Comparison of ENCODE assay signal across 8 cellular contexts in genomic region chr20:5569021-5569420, GRCh38. TPM values are rescaled to one million over a fixed set of nuclear protein-coding genes. Genes with fewer than 3 reads are reported as not detected.
DNase-seq lines count a peak whose midpoint lies in the region; ATAC-seq, FAIRE-seq and TF ChIP-seq lines count a peak whose summit lies in the region.

No MANE protein-coding gene starts in this region.

- H3K9me3 ChIP-seq in A673 (ENCODE audit: low read depth, low read length, poor library complexity, severe bottlenecking) (no peaks in the 10 kb centered on the region), liver (ENCODE audit: control insufficient read depth in 4 of 4, low read length in 3 of 4) (no peaks in the 10 kb centered on the region)

- H3K4me3 ChIP-seq in A673 (ENCODE audit: low read depth, low read length, poor library complexity, severe bottlenecking) (no peak overlapping the region), GM12865 (ENCODE audit: low read depth, low read length) (no peak overlapping the region), bronchial epithelial cell (ENCODE audit: low read depth, low read length) (no peak overlapping the region), liver (ENCODE audit: low read depth in 1 of 3, low read length in 3 of 3) (no peak overlapping the region)

- no peaks in the 10 kb centered on the region for H3K27me3 Mint-ChIP-seq in T-cell

- H3K4me1 Mint-ChIP-seq in T-cell: peaks cover 21 to 36% (median 35%) of the 10 kb centered on the region in 3 donors

- CTCF ChIA-PET in A673 (lab: Charles Lee): interaction anchor here (0.6 to 1.9 kb wide), 3 partner anchors 19 to 219 kb away, joined by 3 to 15 read pairs (median 3); no protein-coding TSS in a partner anchor
- CTCF ChIA-PET in T-cell (lab: Charles Lee): interaction anchor here (0.6 to 4.3 kb wide), 15 partner anchors 9 to 219 kb away, joined by 3 to 43 read pairs (median 6); no protein-coding TSS in a partner anchor

- BruUV-seq in A673 (replicated peaks; lab: Mats Ljungman, UMichigan): no TSS peak

- H3K36me3 ChIP-seq in A673 (ENCODE audit: insufficient read depth, low read length, poor library complexity, severe bottlenecking) (peaks cover 9% of the 10 kb centered on the region), bronchial epithelial cell (ENCODE audit: control insufficient read depth, insufficient read depth, low read length) (peaks cover 19% of the 10 kb centered on the region), liver (ENCODE audit: control insufficient read depth in 4 of 4, insufficient read depth in 3 of 4, low read depth in 1 of 4, low read length in 3 of 4) (peaks cover 3 to 22% (median 16%) of the 10 kb centered on the region in 4 donors)

- peak; percentile 84 to 85 for TF ChIP-seq RAD21 in liver (IDR thresholded peaks at IDR 0.05)

- TF ChIP-seq CTCF in A673 (conservative IDR thresholded peaks at IDR 0.05; ENCODE audit: low read depth, low read length) (peak; percentile 66), GM12865 (IDR thresholded peaks at IDR 0.05; ENCODE audit: insufficient read depth, low read depth, low read length, missing control alignments) (peak; percentile 30), bronchial epithelial cell (IDR thresholded peaks at IDR 0.05; ENCODE audit: insufficient read depth, low read length, severe bottlenecking) (peak; percentile 7), liver (IDR thresholded peaks at IDR 0.05; ENCODE audit: low read depth, low read length, missing input control) (peak; percentile 55)

- H3K4me3 Mint-ChIP-seq in T-cell: peak overlapping the region in 1 of 3 donors; percentile 65

- intact Hi-C loops in A673 (cut with micrococcal nuclease; ENCODE audit: unreplicated experiment): loop anchor here (1.0 kb wide), 1 partner anchor 219 kb away; no protein-coding TSS in a partner anchor

- DNase-seq in A673 (ENCODE audit: low spot score) (peak; percentile 70), GM12865 (ENCODE audit: low read depth) (peak; percentile 60), MV-4-11 (lab: John Stamatoyannopoulos, UW) (peak; percentile 46), T-cell (peak in 32 of 34 experiments; percentile 7 to 63 (median 47)), bronchial epithelial cell (ENCODE audit: low read depth) (peak; percentile 57), stromal cell of bone marrow (ENCODE audit: low read depth) (peak; percentile 13), OCI-M2 (lab: John Stamatoyannopoulos, UW; ENCODE audit: unreplicated experiment) (no peak)

- H3K27me3 ChIP-seq in A673 (replicated peaks; ENCODE audit: insufficient read depth, low read depth, low read length, poor library complexity) (no peaks in the 10 kb centered on the region), bronchial epithelial cell (ENCODE audit: control insufficient read depth, insufficient read depth, low read length) (no peaks in the 10 kb centered on the region), liver (ENCODE audit: control insufficient read depth in 4 of 4, insufficient read depth in 4 of 4, low read length in 3 of 4) (no peaks in the 10 kb centered on the region)

- no peak overlapping the region for H3K9ac ChIP-seq in liver (ENCODE audit: low read depth in 1 of 2, low read length in 2 of 2)

- WGBS in liver: 69% methylated on average over 3 of the region's 3 CpGs

- H3K4me1 ChIP-seq in A673 (ENCODE audit: insufficient read depth, low read length, poor library complexity, severe bottlenecking) (no peaks in the 10 kb centered on the region), liver (ENCODE audit: control insufficient read depth in 4 of 4, insufficient read depth in 4 of 4, low read length in 3 of 4) (peaks cover 0 to 3% (median 0%) of the 10 kb centered on the region in 4 donors)

- FAIRE-seq in bronchial epithelial cell (lab: Jason Lieb, UNC): no peak

- H3K9me3 Mint-ChIP-seq in T-cell: no peaks in the 10 kb centered on the region

- H3K27ac ChIP-seq in A673 (ENCODE audit: low read depth, low read length, poor library complexity, severe bottlenecking): no peak overlapping the region
- H3K27ac ChIP-seq in liver (ENCODE audit: low read depth in 1 of 2, low read length in 2 of 2): no peak overlapping the region

- H3K36me3 Mint-ChIP-seq in T-cell: peaks cover 53% of the 10 kb centered on the region

- POLR2A ChIA-PET in A673 (lab: Charles Lee; ENCODE audit: low non-redundant PET): no interaction called here
- POLR2A ChIA-PET in T-cell (lab: Charles Lee): interaction anchor here in 1 of 2 donors (1.1 kb wide), 1 partner anchor 20 kb away, joined by 12 read pairs; no protein-coding TSS in a partner anchor

- H3K27ac Mint-ChIP-seq in T-cell: peak overlapping the region; percentile 18 to 80

- peak; percentile 74 to 82 (median 78) for ATAC-seq in T-cell (replicated peaks in 1 of 4)

TF ChIP-seq in liver, 16 proteins besides CTCF, POLR2A, EP300 and RAD21:
- TF ChIP-seq GABPA (IDR thresholded peaks at IDR 0.05 in 1 of 2, conservative IDR thresholded peaks at IDR 0.05 in 1 of 2) (no peak), HNF4G (IDR thresholded peaks at IDR 0.05) (no peak), EGR1 (IDR thresholded peaks at IDR 0.05; ENCODE audit: low read depth in 2 of 2) (no peak), HNF4A (conservative IDR thresholded peaks at IDR 0.05) (no peak), SP1 (IDR thresholded peaks at IDR 0.05) (no peak), JUND (IDR thresholded peaks at IDR 0.05) (no peak), YY1 (IDR thresholded peaks at IDR 0.05) (no peak), ATF3 (IDR thresholded peaks at IDR 0.05) (no peak), NR2F2 (IDR thresholded peaks at IDR 0.05) (no peak), FOXA1 (IDR thresholded peaks at IDR 0.05) (no peak)

RNA-seq across cellular contexts. Expression of gene GPCPD1, which starts 41.8 kb away (rescaled TPM):
- total RNA-seq in A673 (2021) (11.6 and 12.2 TPM in 2 replicates), T-cell (100 to 1,000 TPM in 2 of 5 donors, 10 to 100 TPM in 3; 48.8 to 104 (median 57.4) TPM), bronchial epithelial cell (105 and 113 TPM in 2 replicates), liver (10 to 100 TPM in 1 of 2 donors, 1 to 10 TPM in 1; 6.6 to 39.3 TPM)
- 1 to 10 TPM; 2.2 to 2.6 TPM for polyA plus RNA-seq in liver

Comparison
In these comparisons a context has a peak if more than half of its experiments do, and no peak if none do; other contexts are left out.
1. CTCF ChIP-seq: peak in every context shown above with its lines; median percentile 66 in A673; 55 in liver; 30 in GM12865; 7 in bronchial epithelial cell.